In the genomic region with DNA sequence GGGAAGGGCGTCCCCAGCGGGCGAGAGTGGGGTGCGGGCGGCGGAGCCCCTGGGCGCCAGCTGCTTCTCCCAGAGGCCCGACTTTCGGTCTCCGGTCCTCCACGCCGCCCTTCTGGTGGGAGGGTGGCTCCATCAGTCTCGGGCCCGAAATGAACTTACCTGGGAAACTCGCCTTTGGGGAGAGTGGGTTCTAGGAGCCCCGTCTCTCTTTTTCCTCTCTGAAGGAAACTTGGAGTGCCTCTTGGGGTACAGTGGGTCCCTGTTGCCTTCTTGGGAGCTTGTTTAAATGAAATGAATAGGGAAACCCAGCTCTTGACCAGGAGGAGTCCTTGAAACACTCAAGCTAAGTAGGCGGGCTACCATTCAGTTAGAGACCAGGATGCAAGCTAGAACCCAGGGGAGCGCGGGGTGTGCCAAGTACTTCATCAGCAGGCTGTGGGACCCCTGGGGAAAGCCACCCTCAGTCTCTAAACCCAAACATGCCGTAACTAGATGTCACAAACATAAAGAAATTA, we compare ENCODE assay signal across 8 cellular contexts. TPM values are rescaled to one million over a fixed set of nuclear protein-coding genes. Genes with fewer than 3 reads are reported as not detected.
DNase-seq lines count a peak whose midpoint lies in the region; ATAC-seq, FAIRE-seq and TF ChIP-seq lines count a peak whose summit lies in the region.

No MANE protein-coding gene starts in this region.

- H3K9me3 ChIP-seq in NT2/D1 (ENCODE audit: insufficient read depth, low read length) (no peaks in the 10 kb centered on the region), trophoblast cell (ENCODE audit: insufficient read depth, low read depth, low read length) (peaks cover 6% of the 10 kb centered on the region)

- no peaks in the 10 kb centered on the region for H3K36me3 Mint-ChIP-seq in endothelial cell (ENCODE audit: low read depth, unreplicated experiment)

- no peak overlapping the region for H3K14ac ChIP-seq in trophoblast cell (ENCODE audit: low read length)

- H4K12ac ChIP-seq in trophoblast cell (ENCODE audit: low read depth, low read length): no peak overlapping the region

- H3K9ac ChIP-seq in NT2/D1 (ENCODE audit: insufficient read length, low read depth) (peak overlapping the region; percentile 42), trophoblast cell (ENCODE audit: low read length) (no peak overlapping the region)

- H3K79me1 ChIP-seq in trophoblast cell (ENCODE audit: low read length): no peaks in the 10 kb centered on the region

- no peak overlapping the region for H3K27ac ChIP-seq in trophoblast cell (ENCODE audit: low read depth, low read length)

- ATAC-seq in HG02798 (IDR thresholded peaks at IDR 0.05; ENCODE audit: poor library complexity, unreplicated experiment) (no peak), GM21381 (IDR thresholded peaks at IDR 0.05; ENCODE audit: unreplicated experiment) (no peak), HG03520 (IDR thresholded peaks at IDR 0.05; ENCODE audit: unreplicated experiment) (no peak)

- no peak overlapping the region for H4K91ac ChIP-seq in trophoblast cell (ENCODE audit: low read depth, low read length)

- no peaks in the 10 kb centered on the region for H3K9me3 Mint-ChIP-seq in endothelial cell (ENCODE audit: unreplicated experiment)

- H3K4me3 ChIP-seq in GM06990 (replicated peaks; ENCODE audit: low read depth, low read length) (peak overlapping the region; percentile 33), NT2/D1 (ENCODE audit: insufficient read length, low read depth) (peak overlapping the region; percentile 44), trophoblast cell (ENCODE audit: low read depth, low read length) (peak overlapping the region; percentile 38)

- no peaks in the 10 kb centered on the region; the same call in 1 of the 2 replicates for H3K27me3 ChIP-seq in GM06990 (replicated peaks; ENCODE audit: control insufficient read depth, insufficient read depth, low read length)
- peaks cover 58% of the 10 kb centered on the region for H3K27me3 ChIP-seq in NT2/D1 (ENCODE audit: insufficient read depth, insufficient read length)
- peaks cover 30% of the 10 kb centered on the region for H3K27me3 ChIP-seq in trophoblast cell (ENCODE audit: insufficient read depth, low read length)

- peaks cover 8% of the 10 kb centered on the region for H3K4me1 Mint-ChIP-seq in endothelial cell (ENCODE audit: unreplicated experiment)

- no peaks in the 10 kb centered on the region for H3K79me2 ChIP-seq in trophoblast cell (ENCODE audit: control insufficient read depth, insufficient read depth, low read length, poor library complexity)

- H2BK12ac ChIP-seq in trophoblast cell (ENCODE audit: low read length): no peak overlapping the region

- no peak overlapping the region for H2BK5ac ChIP-seq in trophoblast cell (ENCODE audit: low read depth, low read length, poor library complexity)

- H3K4me2 ChIP-seq in trophoblast cell (ENCODE audit: low read length): peak overlapping the region; percentile 94

- H4K8ac ChIP-seq in trophoblast cell (ENCODE audit: low read depth, low read length): no peak overlapping the region

- H2AFZ ChIP-seq in trophoblast cell (ENCODE audit: insufficient read depth, low read length, poor library complexity): peak overlapping the region; percentile 30

- H2BK120ac ChIP-seq in trophoblast cell (ENCODE audit: insufficient read depth, low read length, poor library complexity): no peak overlapping the region

- TF ChIP-seq CTCF in GM06990 (IDR thresholded peaks at IDR 0.05; ENCODE audit: insufficient read depth, low read length, poor library complexity, severe bottlenecking) (no peak), endothelial cell (IDR thresholded peaks at IDR 0.05; ENCODE audit: unreplicated experiment) (no peak)

- no peak overlapping the region for H3K27ac Mint-ChIP-seq in endothelial cell (ENCODE audit: unreplicated experiment)

- no peak for DNase-seq in GM06990 (ENCODE audit: extremely low read depth, insufficient read length)
- no peak for DNase-seq in NT2/D1 (ENCODE audit: low read depth, low spot score)
- DNase-seq in endothelial cell (ENCODE audit: low spot score): no peak
- DNase-seq in trophoblast cell: no peak
- no peak for DNase-seq in GM19239 (ENCODE audit: insufficient read length, low spot score)

- WGBS in trophoblast cell (ENCODE audit: extremely low coverage, insufficient coverage, insufficient read length): no CpG with 5 or more reads among the region's 20 CpGs

- peaks cover 12% of the 10 kb centered on the region for H3K27me3 Mint-ChIP-seq in endothelial cell (ENCODE audit: unreplicated experiment)

- H3K4ac ChIP-seq in trophoblast cell (ENCODE audit: low read depth, low read length): no peak overlapping the region

- no peak for FAIRE-seq in GM19239 (lab: Jason Lieb, UNC)

- H3K23ac ChIP-seq in trophoblast cell (ENCODE audit: low read length): no peak overlapping the region

- H3K18ac ChIP-seq in trophoblast cell (ENCODE audit: low read length): no peak overlapping the region

- no peak overlapping the region for H2AK5ac ChIP-seq in trophoblast cell (ENCODE audit: low read length)

- no peaks in the 10 kb centered on the region for H3K36me3 ChIP-seq in GM06990 (ENCODE audit: control insufficient read depth, insufficient read depth, low read length)
- H3K36me3 ChIP-seq in NT2/D1 (ENCODE audit: insufficient read depth, insufficient read length, low read length): no peaks in the 10 kb centered on the region
- no peaks in the 10 kb centered on the region for H3K36me3 ChIP-seq in trophoblast cell (ENCODE audit: control insufficient read depth in 1 of 2, insufficient read depth in 2 of 2, low read length in 2 of 2)

- H3K4me3 Mint-ChIP-seq in endothelial cell (ENCODE audit: unreplicated experiment): peak overlapping the region; percentile 75

- peaks cover 5% of the 10 kb centered on the region for H3K4me1 ChIP-seq in NT2/D1 (ENCODE audit: insufficient read depth, insufficient read length)
- peaks cover 15% of the 10 kb centered on the region in 2 experiments for H3K4me1 ChIP-seq in trophoblast cell (ENCODE audit: control insufficient read depth in 1 of 2, insufficient read depth in 2 of 2, low read length in 2 of 2)

RNA-seq across cellular contexts. Expression of a gene that starts 1.3 kb away (rescaled TPM):
- total RNA-seq in endothelial cell (ENCODE audit: unreplicated experiment): 0.67 TPM
- polyA plus RNA-seq in trophoblast cell (2013): 0.11 and 0.12 TPM in 2 replicates
